Comparison of ENCODE assay signal across 1 cellular context in the genomic region with DNA sequence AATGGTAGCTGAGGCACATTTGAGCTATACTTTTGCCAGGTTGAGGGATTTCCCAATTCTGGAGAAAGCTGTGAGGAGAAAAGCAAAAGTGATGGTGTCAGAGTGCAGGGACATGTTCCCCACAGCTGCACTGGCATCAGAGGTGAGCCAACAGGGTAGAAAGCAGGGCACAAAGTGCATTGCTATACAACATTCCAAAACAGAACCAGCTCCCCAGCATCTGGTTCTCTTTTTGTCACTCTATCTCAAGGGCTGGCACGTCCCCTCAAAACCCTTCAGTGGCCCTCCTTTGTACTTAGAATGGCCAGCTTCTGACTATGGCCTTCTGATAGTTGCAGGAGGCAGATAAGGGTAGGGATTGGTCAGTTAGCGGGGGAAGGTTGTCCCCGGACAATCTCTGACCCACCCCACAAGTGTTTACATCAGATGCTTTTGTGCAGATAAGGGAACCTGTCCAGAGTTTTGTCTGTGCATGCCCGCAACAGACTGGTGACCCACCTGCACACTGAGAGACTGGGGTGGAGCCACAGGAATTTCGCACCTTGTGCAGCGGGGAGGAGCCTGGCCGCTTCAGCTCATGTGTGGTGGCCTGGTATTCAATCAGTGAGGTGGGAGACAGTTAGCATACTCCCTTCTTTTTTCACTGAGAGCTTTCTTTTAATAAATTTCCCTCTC.
TF ChIP-seq lines count a peak whose summit lies in the region.

No MANE protein-coding gene starts in this region.

TF ChIP-seq in HepG2, 621 proteins besides CTCF, POLR2A, EP300 and RAD21 (continued from another document and continues in another):
- TF ChIP-seq, protein P1, sequence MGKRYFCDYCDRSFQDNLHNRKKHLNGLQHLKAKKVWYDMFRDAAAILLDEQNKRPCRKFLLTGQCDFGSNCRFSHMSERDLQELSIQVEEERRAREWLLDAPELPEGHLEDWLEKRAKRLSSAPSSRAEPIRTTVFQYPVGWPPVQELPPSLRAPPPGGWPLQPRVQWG (CRISPR knock-in tag; IDR thresholded peaks at IDR 0.05; ENCODE audit: borderline replicate concordance, low read depth) = no peak
- TF ChIP-seq SMAD3 (CRISPR knock-in tag; IDR thresholded peaks at IDR 0.05) = no peak
- TF ChIP-seq ZNF816 (CRISPR knock-in tag; IDR thresholded peaks at IDR 0.05; ENCODE audit: borderline replicate concordance) = no peak
- TF ChIP-seq ZNF567 (CRISPR knock-in tag; IDR thresholded peaks at IDR 0.05; ENCODE audit: borderline replicate concordance) = no peak
- no peak for TF ChIP-seq ZNF563 (CRISPR knock-in tag; IDR thresholded peaks at IDR 0.05)
- no peak for TF ChIP-seq HOXD1 (CRISPR knock-in tag; IDR thresholded peaks at IDR 0.05)
- TF ChIP-seq TRAFD1 (CRISPR knock-in tag; IDR thresholded peaks at IDR 0.05; ENCODE audit: borderline replicate concordance) = no peak
- TF ChIP-seq ZNF124 (CRISPR knock-in tag; IDR thresholded peaks at IDR 0.05) = no peak
- no peak for TF ChIP-seq PLRG1 (conservative IDR thresholded peaks at IDR 0.05)
- peak; percentile 41 for TF ChIP-seq HNF4A (CRISPR knock-in tag; IDR thresholded peaks at IDR 0.05)
- no peak for TF ChIP-seq ZNF101 (CRISPR knock-in tag; IDR thresholded peaks at IDR 0.05; ENCODE audit: borderline replicate concordance, low read depth)
- no peak for TF ChIP-seq ZC3H13 (CRISPR knock-in tag; IDR thresholded peaks at IDR 0.05)
- no peak for TF ChIP-seq ZNF318 (CRISPR knock-in tag; IDR thresholded peaks at IDR 0.05)
- no peak for TF ChIP-seq ZSCAN21 (CRISPR knock-in tag; IDR thresholded peaks at IDR 0.05; ENCODE audit: borderline replicate concordance)
- TF ChIP-seq ZFAT (CRISPR knock-in tag; conservative IDR thresholded peaks at IDR 0.05) = no peak
- peak; percentile 38; the same call in 1 of the 2 replicates for TF ChIP-seq HOXA3 (CRISPR knock-in tag; IDR thresholded peaks at IDR 0.05)
- TF ChIP-seq SRSF9 (IDR thresholded peaks at IDR 0.05; ENCODE audit: borderline replicate concordance, insufficient read depth, low read depth, low read length, poor library complexity, severe bottlenecking) = no peak
- TF ChIP-seq ATAD3A (CRISPR knock-in tag; IDR thresholded peaks at IDR 0.05) = no peak
- no peak for TF ChIP-seq SNRNP70 (IDR thresholded peaks at IDR 0.05; ENCODE audit: low read depth, low read length)
- TF ChIP-seq NFYC (CRISPR knock-in tag; IDR thresholded peaks at IDR 0.05) = no peak; the same call in 1 of the 2 replicates
- no peak for TF ChIP-seq BRD4 (CRISPR knock-in tag; IDR thresholded peaks at IDR 0.05)
- no peak for TF ChIP-seq FOXP1 (IDR thresholded peaks at IDR 0.05)
- TF ChIP-seq FOXP1 (CRISPR knock-in tag; IDR thresholded peaks at IDR 0.05) = peak; percentile 73
- no peak for TF ChIP-seq DPF2 (CRISPR knock-in tag; IDR thresholded peaks at IDR 0.05; ENCODE audit: borderline replicate concordance, low read depth)
- no peak for TF ChIP-seq ZNF570 (CRISPR knock-in tag; IDR thresholded peaks at IDR 0.05; ENCODE audit: borderline replicate concordance)
- 0 out of 2 replicates have a peak, but pooled peaks have one; percentile 10 for TF ChIP-seq KDM6A (CRISPR knock-in tag; IDR thresholded peaks at IDR 0.05; ENCODE audit: low read depth)
- no peak for TF ChIP-seq CEBPB (IDR thresholded peaks at IDR 0.05; ENCODE audit: borderline replicate concordance, low read depth, low read length)
- no peak for TF ChIP-seq TMF1 (CRISPR knock-in tag; IDR thresholded peaks at IDR 0.05; ENCODE audit: low read depth)
- TF ChIP-seq WIZ (CRISPR knock-in tag; IDR thresholded peaks at IDR 0.05) = no peak
- TF ChIP-seq, protein P2, sequence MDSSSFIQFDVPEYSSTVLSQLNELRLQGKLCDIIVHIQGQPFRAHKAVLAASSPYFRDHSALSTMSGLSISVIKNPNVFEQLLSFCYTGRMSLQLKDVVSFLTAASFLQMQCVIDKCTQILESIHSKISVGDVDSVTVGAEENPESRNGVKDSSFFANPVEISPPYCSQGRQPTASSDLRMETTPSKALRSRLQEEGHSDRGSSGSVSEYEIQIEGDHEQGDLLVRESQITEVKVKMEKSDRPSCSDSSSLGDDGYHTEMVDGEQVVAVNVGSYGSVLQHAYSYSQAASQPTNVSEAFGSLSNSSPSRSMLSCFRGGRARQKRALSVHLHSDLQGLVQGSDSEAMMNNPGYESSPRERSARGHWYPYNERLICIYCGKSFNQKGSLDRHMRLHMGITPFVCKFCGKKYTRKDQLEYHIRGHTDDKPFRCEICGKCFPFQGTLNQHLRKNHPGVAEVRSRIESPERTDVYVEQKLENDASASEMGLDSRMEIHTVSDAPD (CRISPR knock-in tag; IDR thresholded peaks at IDR 0.05) = no peak
- TF ChIP-seq ZNF367 (CRISPR knock-in tag; IDR thresholded peaks at IDR 0.05; ENCODE audit: borderline replicate concordance) = no peak
- no peak for TF ChIP-seq IRF2 (CRISPR knock-in tag; IDR thresholded peaks at IDR 0.05)
- no peak for TF ChIP-seq GZF1 (CRISPR knock-in tag; IDR thresholded peaks at IDR 0.05)
- no peak for TF ChIP-seq KLF13 (CRISPR knock-in tag; IDR thresholded peaks at IDR 0.05)
- TF ChIP-seq ZNF569 (CRISPR knock-in tag; IDR thresholded peaks at IDR 0.05; ENCODE audit: borderline replicate concordance) = no peak
- TF ChIP-seq REPIN1 (CRISPR knock-in tag; IDR thresholded peaks at IDR 0.05; ENCODE audit: borderline replicate concordance, low read depth) = no peak
- TF ChIP-seq ZNF550 (CRISPR knock-in tag; IDR thresholded peaks at IDR 0.05; ENCODE audit: borderline replicate concordance) = peak; percentile 75; the same call in 1 of the 2 replicates
- TF ChIP-seq ZNF83 (CRISPR knock-in tag; IDR thresholded peaks at IDR 0.05; ENCODE audit: borderline replicate concordance) = no peak
- TF ChIP-seq ZNF749 (CRISPR knock-in tag; IDR thresholded peaks at IDR 0.05; ENCODE audit: borderline replicate concordance) = no peak
- no peak for TF ChIP-seq SIX1 (CRISPR knock-in tag; IDR thresholded peaks at IDR 0.05; ENCODE audit: borderline replicate concordance)
- TF ChIP-seq SNAPC2 (CRISPR knock-in tag; IDR thresholded peaks at IDR 0.05) = no peak
- TF ChIP-seq, protein P3, sequence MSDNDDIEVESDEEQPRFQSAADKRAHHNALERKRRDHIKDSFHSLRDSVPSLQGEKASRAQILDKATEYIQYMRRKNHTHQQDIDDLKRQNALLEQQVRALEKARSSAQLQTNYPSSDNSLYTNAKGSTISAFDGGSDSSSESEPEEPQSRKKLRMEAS (IDR thresholded peaks at IDR 0.05) = peak; percentile 68
- TF ChIP-seq ONECUT2 (CRISPR knock-in tag; IDR thresholded peaks at IDR 0.05) = peak; percentile 35; the same call in 1 of the 2 replicates
- TF ChIP-seq HOXA5 (CRISPR knock-in tag; IDR thresholded peaks at IDR 0.05) = no peak
- no peak for TF ChIP-seq FOSL1 (CRISPR knock-in tag; IDR thresholded peaks at IDR 0.05; ENCODE audit: borderline replicate concordance)
- TF ChIP-seq ZNF280B (CRISPR knock-in tag; IDR thresholded peaks at IDR 0.05; ENCODE audit: borderline replicate concordance) = no peak
- TF ChIP-seq, protein P4, sequence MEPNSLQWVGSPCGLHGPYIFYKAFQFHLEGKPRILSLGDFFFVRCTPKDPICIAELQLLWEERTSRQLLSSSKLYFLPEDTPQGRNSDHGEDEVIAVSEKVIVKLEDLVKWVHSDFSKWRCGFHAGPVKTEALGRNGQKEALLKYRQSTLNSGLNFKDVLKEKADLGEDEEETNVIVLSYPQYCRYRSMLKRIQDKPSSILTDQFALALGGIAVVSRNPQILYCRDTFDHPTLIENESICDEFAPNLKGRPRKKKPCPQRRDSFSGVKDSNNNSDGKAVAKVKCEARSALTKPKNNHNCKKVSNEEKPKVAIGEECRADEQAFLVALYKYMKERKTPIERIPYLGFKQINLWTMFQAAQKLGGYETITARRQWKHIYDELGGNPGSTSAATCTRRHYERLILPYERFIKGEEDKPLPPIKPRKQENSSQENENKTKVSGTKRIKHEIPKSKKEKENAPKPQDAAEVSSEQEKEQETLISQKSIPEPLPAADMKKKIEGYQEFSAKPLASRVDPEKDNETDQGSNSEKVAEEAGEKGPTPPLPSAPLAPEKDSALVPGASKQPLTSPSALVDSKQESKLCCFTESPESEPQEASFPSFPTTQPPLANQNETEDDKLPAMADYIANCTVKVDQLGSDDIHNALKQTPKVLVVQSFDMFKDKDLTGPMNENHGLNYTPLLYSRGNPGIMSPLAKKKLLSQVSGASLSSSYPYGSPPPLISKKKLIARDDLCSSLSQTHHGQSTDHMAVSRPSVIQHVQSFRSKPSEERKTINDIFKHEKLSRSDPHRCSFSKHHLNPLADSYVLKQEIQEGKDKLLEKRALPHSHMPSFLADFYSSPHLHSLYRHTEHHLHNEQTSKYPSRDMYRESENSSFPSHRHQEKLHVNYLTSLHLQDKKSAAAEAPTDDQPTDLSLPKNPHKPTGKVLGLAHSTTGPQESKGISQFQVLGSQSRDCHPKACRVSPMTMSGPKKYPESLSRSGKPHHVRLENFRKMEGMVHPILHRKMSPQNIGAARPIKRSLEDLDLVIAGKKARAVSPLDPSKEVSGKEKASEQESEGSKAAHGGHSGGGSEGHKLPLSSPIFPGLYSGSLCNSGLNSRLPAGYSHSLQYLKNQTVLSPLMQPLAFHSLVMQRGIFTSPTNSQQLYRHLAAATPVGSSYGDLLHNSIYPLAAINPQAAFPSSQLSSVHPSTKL (CRISPR knock-in tag; IDR thresholded peaks at IDR 0.05) = peak; percentile 40; the same call in 1 of the 2 replicates
